ENCODE assay signal across 9 cellular contexts in the genomic region with DNA sequence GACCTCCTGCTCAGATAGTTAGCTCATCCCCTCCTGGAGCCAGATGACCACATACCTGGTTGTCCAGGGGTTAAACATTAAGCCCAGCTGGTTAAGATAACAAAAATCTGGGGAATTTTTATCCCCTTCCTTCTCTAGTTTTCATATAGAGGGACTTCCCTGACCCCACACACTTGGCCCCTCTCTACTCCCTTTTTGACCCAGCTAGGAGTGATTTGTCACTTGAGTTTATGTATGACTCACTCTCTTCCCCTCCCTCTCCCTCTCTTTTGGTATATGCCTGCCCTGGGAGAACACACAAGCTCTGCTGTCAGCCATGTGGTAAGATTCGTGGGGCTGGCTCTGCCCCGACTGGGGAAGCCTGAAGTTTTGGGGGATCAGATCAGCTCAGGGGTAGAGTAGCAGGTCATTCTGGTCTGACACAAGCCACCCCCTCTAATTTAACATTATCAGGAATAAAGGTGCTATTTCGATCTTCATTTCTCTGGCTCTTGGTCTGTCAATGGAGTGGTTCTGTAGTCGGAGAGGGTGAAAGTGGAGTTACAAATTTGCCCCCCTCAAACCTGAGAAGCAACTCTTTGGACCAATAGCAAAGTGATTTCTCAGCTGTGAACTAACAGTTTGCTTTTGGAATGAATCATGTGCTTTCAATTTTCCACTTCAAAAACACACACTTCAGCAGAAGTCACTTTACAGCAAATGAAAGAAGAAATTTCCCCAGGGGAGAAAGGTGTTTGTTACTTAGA.
DNase-seq lines count a peak whose midpoint lies in the region; ATAC-seq, FAIRE-seq and TF ChIP-seq lines count a peak whose summit lies in the region.
"Had no signal": no experiment of that assay in that cellular context is flagged by ENCODE, and none has a peak within 500 bp of the region (broad histone marks: within the 10 kb centered on the region; RNA-seq: fewer than 3 reads in every experiment).

No MANE protein-coding gene starts in this region.

- ATAC-seq in GM19035 (IDR thresholded peaks at IDR 0.05; ENCODE audit: unreplicated experiment) (peak; percentile 50), HG03139 (IDR thresholded peaks at IDR 0.05; ENCODE audit: unreplicated experiment) (peak; percentile 54)

- intact Hi-C loops in OCI-LY7 (cut with micrococcal nuclease; ENCODE audit: unreplicated experiment): no loop called here

- no peaks in the 10 kb centered on the region for H4K20me1 ChIP-seq in astrocyte (ENCODE audit: insufficient read depth, low read length)
- H4K20me1 ChIP-seq in OCI-LY7 (ENCODE audit: insufficient read depth, low read length): no peaks in the 10 kb centered on the region

- H3K9me3 Mint-ChIP-seq in astrocyte (ENCODE audit: unreplicated experiment): peaks cover 2% of the 10 kb centered on the region

- no peak for FAIRE-seq in astrocyte (lab: Jason Lieb, UNC)

- POLR2A ChIA-PET in OCI-LY7 (lab: Charles Lee): interaction anchor here (0.6 to 5.2 kb wide), 7 partner anchors 9 to 141 kb away, joined by 3 to 44 read pairs (median 5); no protein-coding TSS in a partner anchor

- H3K36me3 ChIP-seq in astrocyte (ENCODE audit: insufficient read depth, low read length) (no peaks in the 10 kb centered on the region), OCI-LY7 (ENCODE audit: insufficient read depth, low read length) (no peaks in the 10 kb centered on the region)

- no peaks in the 10 kb centered on the region for H3K79me2 ChIP-seq in astrocyte (ENCODE audit: insufficient read depth, low read length)
- no peaks in the 10 kb centered on the region for H3K79me2 ChIP-seq in OCI-LY7 (ENCODE audit: insufficient read depth, low read depth, low read length)

- H3K27ac ChIP-seq in astrocyte (ENCODE audit: low read depth, low read length) (peak overlapping the region; percentile 27), OCI-LY7 (ENCODE audit: low read depth, low read length, poor library complexity, severe bottlenecking) (no peak overlapping the region)

- peak overlapping the region; percentile 88 for H3K27ac Mint-ChIP-seq in astrocyte (ENCODE audit: unreplicated experiment)

- H3K27me3 ChIP-seq in astrocyte (ENCODE audit: insufficient read depth, low read length): no peaks in the 10 kb centered on the region

- BruUV-seq in OCI-LY7 (replicated peaks; lab: Mats Ljungman, UMichigan): no TSS peak

- no peaks in the 10 kb centered on the region for H3K9me3 ChIP-seq in astrocyte (ENCODE audit: insufficient read depth, low read depth, low read length)
- H3K9me3 ChIP-seq in OCI-LY7 (ENCODE audit: low read length): no peaks in the 10 kb centered on the region

- peaks cover 19% of the 10 kb centered on the region for H3K4me1 Mint-ChIP-seq in astrocyte (ENCODE audit: low read depth, unreplicated experiment)

- CTCF ChIA-PET in OCI-LY7 (lab: Charles Lee; ENCODE audit: unreplicated experiment): interaction anchor here (1.0 to 2.6 kb wide), 2 partner anchors 8 to 11 kb away, joined by 3 to 15 read pairs; no protein-coding TSS in a partner anchor

- TF ChIP-seq CTCF in astrocyte (IDR thresholded peaks at IDR 0.05; ENCODE audit: insufficient read depth, low read depth, low read length): no peak
- TF ChIP-seq CTCF in OCI-LY7 (conservative IDR thresholded peaks at IDR 0.05; ENCODE audit: low read length): no peak

- peak overlapping the region; percentile 46 for H3K4me2 ChIP-seq in astrocyte (ENCODE audit: low read length)
- H3K4me2 ChIP-seq in OCI-LY7 (ENCODE audit: low read length): no peak overlapping the region

- H3K4me3 Mint-ChIP-seq in astrocyte (ENCODE audit: unreplicated experiment): no peak overlapping the region

- H3K27me3 Mint-ChIP-seq in astrocyte (ENCODE audit: low read depth, unreplicated experiment): peaks cover 24% of the 10 kb centered on the region

- no peaks in the 10 kb centered on the region for H3K9me2 ChIP-seq in OCI-LY7 (ENCODE audit: insufficient read depth, low read length)

- peak overlapping the region; percentile 26 for H3K9ac ChIP-seq in astrocyte (ENCODE audit: low read length)

- H3K4me1 ChIP-seq in astrocyte (ENCODE audit: insufficient read depth, low read length) (peaks cover 10% of the 10 kb centered on the region), OCI-LY7 (ENCODE audit: insufficient read depth, low read length, poor library complexity, severe bottlenecking) (peaks cover 27% of the 10 kb centered on the region)

- H3K36me3 Mint-ChIP-seq in astrocyte (ENCODE audit: low read depth, unreplicated experiment): peaks cover 5% of the 10 kb centered on the region

- H3K4me3 ChIP-seq in astrocyte (ENCODE audit: insufficient read depth, low read depth, low read length): no peak overlapping the region
- no peak overlapping the region for H3K4me3 ChIP-seq in OCI-LY7 (ENCODE audit: low read depth, low read length, poor library complexity, severe bottlenecking)
- H3K4me3 ChIP-seq: skin epidermis had no signal

- DNase-seq in CD1c-positive myeloid dendritic cell (ENCODE audit: extremely low spot score): peak; percentile 20
- DNase-seq in astrocyte (ENCODE audit: low read depth): peak; percentile 81
- DNase-seq in activated effector memory CD4-positive, alpha-beta T cell treated with Interleukin-2 at 50 U/mL for 16 hours: no peak
- no peak for DNase-seq in OCI-LY7 (ENCODE audit: low spot score)
- DNase-seq in HUDEP-2 (lab: John Stamatoyannopoulos, UW; ENCODE audit: unreplicated experiment in 76 of 76): no peak
- DNase-seq in putamen (ENCODE audit: low spot score): no peak

- no peak overlapping the region for H2AFZ ChIP-seq in astrocyte (ENCODE audit: low read depth, low read length)
- H2AFZ ChIP-seq in OCI-LY7 (ENCODE audit: low read length): no peak overlapping the region

Comparison
In these comparisons a context has a peak if more than half of its experiments do, and no peak if none do; other contexts are left out.
1. DNase-seq: peak in CD1c-positive myeloid dendritic cell (single experiment) and astrocyte (single experiment); none in activated effector memory CD4-positive, alpha-beta T cell treated with Interleukin-2 at 50 U/mL for 16 hours (single experiment), OCI-LY7 (single experiment), HUDEP-2 (0 of 76) and putamen (single experiment).